ENCODE assay signal across 1 cellular context in the genomic region with DNA sequence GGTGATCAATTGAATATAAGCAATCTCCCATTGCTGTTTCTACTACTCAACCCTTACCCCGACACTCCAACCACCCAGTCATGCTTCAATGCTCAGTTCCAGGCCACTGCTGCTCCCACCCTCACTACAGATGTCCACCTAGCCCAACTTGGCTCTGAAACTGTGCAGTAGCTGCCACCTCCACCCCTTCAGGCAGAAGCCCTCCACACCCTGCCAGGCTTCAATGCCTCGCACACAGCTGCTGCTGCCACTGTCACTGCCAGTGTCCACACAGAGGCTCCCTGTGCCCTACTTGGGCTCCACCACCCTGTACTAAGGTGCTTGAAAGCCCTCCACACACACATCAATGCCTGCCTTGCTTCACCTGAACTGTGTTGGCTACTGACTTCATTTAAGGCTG.
TF ChIP-seq lines count a peak whose summit lies in the region.

No MANE protein-coding gene starts in this region.

TF ChIP-seq in SK-N-SH treated with all-trans-retinoic acid at 6 μM for 48 hours, 23 proteins besides CTCF, POLR2A, EP300 and RAD21 (continued from another document):
- TF ChIP-seq, protein P1, sequence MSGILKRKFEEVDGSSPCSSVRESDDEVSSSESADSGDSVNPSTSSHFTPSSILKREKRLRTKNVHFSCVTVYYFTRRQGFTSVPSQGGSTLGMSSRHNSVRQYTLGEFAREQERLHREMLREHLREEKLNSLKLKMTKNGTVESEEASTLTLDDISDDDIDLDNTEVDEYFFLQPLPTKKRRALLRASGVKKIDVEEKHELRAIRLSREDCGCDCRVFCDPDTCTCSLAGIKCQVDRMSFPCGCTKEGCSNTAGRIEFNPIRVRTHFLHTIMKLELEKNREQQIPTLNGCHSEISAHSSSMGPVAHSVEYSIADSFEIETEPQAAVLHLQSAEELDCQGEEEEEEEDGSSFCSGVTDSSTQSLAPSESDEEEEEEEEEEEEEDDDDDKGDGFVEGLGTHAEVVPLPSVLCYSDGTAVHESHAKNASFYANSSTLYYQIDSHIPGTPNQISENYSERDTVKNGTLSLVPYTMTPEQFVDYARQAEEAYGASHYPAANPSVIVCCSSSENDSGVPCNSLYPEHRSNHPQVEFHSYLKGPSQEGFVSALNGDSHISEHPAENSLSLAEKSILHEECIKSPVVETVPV (CRISPR knock-in tag; IDR thresholded peaks at IDR 0.05), result no peak
- TF ChIP-seq, protein P2, sequence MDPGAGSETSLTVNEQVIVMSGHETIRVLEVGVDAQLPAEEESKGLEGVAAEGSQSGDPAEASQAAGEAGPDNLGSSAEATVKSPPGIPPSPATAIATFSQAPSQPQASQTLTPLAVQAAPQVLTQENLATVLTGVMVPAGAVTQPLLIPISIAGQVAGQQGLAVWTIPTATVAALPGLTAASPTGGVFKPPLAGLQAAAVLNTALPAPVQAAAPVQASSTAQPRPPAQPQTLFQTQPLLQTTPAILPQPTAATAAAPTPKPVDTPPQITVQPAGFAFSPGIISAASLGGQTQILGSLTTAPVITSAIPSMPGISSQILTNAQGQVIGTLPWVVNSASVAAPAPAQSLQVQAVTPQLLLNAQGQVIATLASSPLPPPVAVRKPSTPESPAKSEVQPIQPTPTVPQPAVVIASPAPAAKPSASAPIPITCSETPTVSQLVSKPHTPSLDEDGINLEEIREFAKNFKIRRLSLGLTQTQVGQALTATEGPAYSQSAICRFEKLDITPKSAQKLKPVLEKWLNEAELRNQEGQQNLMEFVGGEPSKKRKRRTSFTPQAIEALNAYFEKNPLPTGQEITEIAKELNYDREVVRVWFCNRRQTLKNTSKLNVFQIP (CRISPR knock-in tag; IDR thresholded peaks at IDR 0.05; ENCODE audit: borderline replicate concordance, low read depth), result no peak
- TF ChIP-seq SNAI2 (CRISPR knock-in tag; IDR thresholded peaks at IDR 0.05) (no peak), PPARA (CRISPR knock-in tag; IDR thresholded peaks at IDR 0.05; ENCODE audit: borderline replicate concordance) (no peak), GLIS3 (CRISPR knock-in tag; IDR thresholded peaks at IDR 0.05) (no peak), ARNTL (CRISPR knock-in tag; IDR thresholded peaks at IDR 0.05; ENCODE audit: borderline replicate concordance, low read depth) (no peak), ZFP3 (CRISPR knock-in tag; IDR thresholded peaks at IDR 0.05) (no peak)
